Comparison of ENCODE assay signal across 25 cellular contexts in genomic region chr12:102806592-102806991, GRCh38.
"Had no signal": no experiment of that assay in that cellular context is flagged by ENCODE, and none has a peak within 500 bp of the region (broad histone marks: within the 10 kb centered on the region; RNA-seq: fewer than 3 reads in every experiment).

No MANE protein-coding gene starts in this region.

- H3K9me3 Mint-ChIP-seq: memory B cell, mesothelial cell of epicardium, naive B cell, nephron had no signal

- H3K27me3 ChIP-seq: gastrocnemius medialis, right atrium auricular region, sigmoid colon, stomach, thyroid gland, vagina had no signal

- H3K27ac Mint-ChIP-seq: memory B cell; mesothelial cell of epicardium; naive B cell; nephron; stimulated activated effector memory CD8-positive, alpha-beta T cell treated with anti-CD3 and anti-CD28 coated beads, Interleukin-12 subunit alpha, Interleukin-12 subunit beta, amount 100 ng/mL, for 72 hours had no signal

- DNase-seq: dermis blood vessel endothelial cell; effector memory CD4-positive, alpha-beta T cell; gastrocnemius medialis; head of caudate nucleus; mucosa of descending colon; naive B cell; nucleus accumbens; sigmoid colon; stimulated activated CD4-positive, alpha-beta T cell treated with anti-CD3 and anti-CD28 coated beads, Interleukin-2, amount 100 ng/mL, for 24 hours; stimulated activated CD4-positive, alpha-beta T cell treated with anti-CD3 and anti-CD28 coated beads, Interleukin-4, amount 100 ng/mL, for 24 hours; stimulated activated naive CD4-positive, alpha-beta T cell treated with Interleukin-2 at 50 U/mL for 16 hours; stomach; thyroid gland; trophoblast cell had no signal

- H3K4me1 ChIP-seq: gastrocnemius medialis, prostate gland, right atrium auricular region, sigmoid colon, stomach, thyroid gland, vagina had no signal

- FAIRE-seq: endometrium, keratinocyte had no signal

- H3K4me1 Mint-ChIP-seq: memory B cell; mesothelial cell of epicardium; naive B cell; nephron; stimulated activated effector memory CD8-positive, alpha-beta T cell treated with anti-CD3 and anti-CD28 coated beads, Interleukin-12 subunit alpha, Interleukin-12 subunit beta, amount 100 ng/mL, for 72 hours had no signal

- H3K9me3 ChIP-seq: gastrocnemius medialis, mucosa of descending colon, prostate gland, right atrium auricular region, sigmoid colon, stomach, thyroid gland, vagina had no signal

- H3K36me3 Mint-ChIP-seq: memory B cell; mesothelial cell of epicardium; naive B cell; stimulated activated effector memory CD8-positive, alpha-beta T cell treated with anti-CD3 and anti-CD28 coated beads, Interleukin-12 subunit alpha, Interleukin-12 subunit beta, amount 100 ng/mL, for 72 hours had no signal

- H3K4me3 ChIP-seq: coronary artery, gastrocnemius medialis, lung, mucosa of descending colon, prostate gland, right atrium auricular region, sigmoid colon, stomach, thyroid gland, vagina had no signal

- H3K36me3 ChIP-seq: gastrocnemius medialis, prostate gland, right atrium auricular region, sigmoid colon, stomach, thyroid gland, vagina had no signal

- H3K27ac ChIP-seq: coronary artery, gastrocnemius medialis, prostate gland, right atrium auricular region, sigmoid colon, stomach, thyroid gland, vagina had no signal

- ATAC-seq: gastrocnemius medialis; mucosa of descending colon; stimulated activated effector memory CD8-positive, alpha-beta T cell treated with anti-CD3 and anti-CD28 coated beads, Interleukin-12 subunit alpha, Interleukin-12 subunit beta, amount 100 ng/mL, for 72 hours had no signal

- H3K4me3 Mint-ChIP-seq: memory B cell; mesothelial cell of epicardium; naive B cell; nephron; stimulated activated effector memory CD8-positive, alpha-beta T cell treated with anti-CD3 and anti-CD28 coated beads, Interleukin-12 subunit alpha, Interleukin-12 subunit beta, amount 100 ng/mL, for 72 hours had no signal
